In genomic region chr7:47725031-47725780, GRCh38 we compare ENCODE assay signal across 14 cellular contexts.
DNase-seq lines count a peak whose midpoint lies in the region; TF ChIP-seq lines count a peak whose summit lies in the region.
"Had no signal": no experiment of that assay in that cellular context is flagged by ENCODE, and none has a peak within 500 bp of the region (broad histone marks: within the 10 kb centered on the region; RNA-seq: fewer than 3 reads in every experiment).

No MANE protein-coding gene starts in this region.

- peaks cover 36% of the 10 kb centered on the region for H3K4me1 ChIP-seq in BLaER1
- peaks cover 0 to under 1% (median 0%) of the 10 kb centered on the region in 4 donors for H3K4me1 ChIP-seq in transverse colon

- TF ChIP-seq EP300 in transverse colon (IDR thresholded peaks at IDR 0.05; ENCODE audit: low read depth): no peak

- no peak for TF ChIP-seq CTCF in transverse colon (IDR thresholded peaks at IDR 0.05)

- H4K20me1 ChIP-seq in BLaER1: no peaks in the 10 kb centered on the region

- H3K9ac ChIP-seq in BLaER1: 0 out of 2 replicates have a peak overlapping the region, but pooled peaks have one; percentile 34

- H3K4me2 ChIP-seq in BLaER1: peak overlapping the region; percentile 90

- WGBS in transverse colon (ENCODE audit: low coverage in 1 of 2), 2 donors: 76% methylated on average over 4 of the region's 4 CpGs; no CpG with 5 or more reads in 1 of the 2 donors

- in situ Hi-C loops in transverse colon (cut with MboI; ENCODE audit: low pct_ligation_motif_present in 1 of 4, low pct_unique_long_range_greater_than_20kb in 1 of 4, low sequenced_read_pairs in 3 of 4): no loop called here

- H3K27me3 ChIP-seq in BLaER1 (no peaks in the 10 kb centered on the region), transverse colon (no peaks in the 10 kb centered on the region)
- H3K27me3 ChIP-seq: ovary, suprapubic skin had no signal

- DNase-seq in NAMALWA (ENCODE audit: low spot score): peak; percentile 53
- DNase-seq in dermis microvascular lymphatic vessel endothelial cell (ENCODE audit: low read depth in 2 of 2): peak; percentile 30 to 79
- DNase-seq in mucosa of gallbladder (ENCODE audit: low spot score): peak; percentile 56
- DNase-seq in activated gamma-delta T cell treated with Interleukin-2 at 50 U/mL for 16 hours: no peak
- no peak for DNase-seq in transverse colon
- DNase-seq in DMS153 treated with DMSO at 0.1 percent for 48 hours (lab: John Stamatoyannopoulos, UW; ENCODE audit: unreplicated experiment): no peak
- no peak for DNase-seq in NCI-H69 (lab: John Stamatoyannopoulos, UW)
- DNase-seq: activated naive CD4-positive, alpha-beta T cell treated with anti-CD3 and anti-CD28 coated beads, Interleukin-2, amount 50 U/mL, for 16 hours; effector memory CD4-positive, alpha-beta T cell; ovary; stimulated activated CD4-positive, alpha-beta T cell treated with anti-CD3 and anti-CD28 coated beads, Interleukin-4, amount 100 ng/mL, for 1 hour had no signal

- H3K36me3 ChIP-seq in BLaER1 (no peaks in the 10 kb centered on the region), transverse colon (no peaks in the 10 kb centered on the region)
- H3K36me3 ChIP-seq: ovary, suprapubic skin had no signal

- H3K27ac ChIP-seq in BLaER1 (peak overlapping the region; percentile 58; the same call in 1 of the 2 replicates), transverse colon (no peak overlapping the region)
- H3K27ac ChIP-seq: HL-60, ovary, suprapubic skin had no signal

- TF ChIP-seq POLR2A in transverse colon (IDR thresholded peaks at IDR 0.05): no peak

- intact Hi-C loops in transverse colon (cut with DNase I; ENCODE audit: low total_unique reads): no loop called here

- H3K9me3 ChIP-seq in BLaER1 (no peaks in the 10 kb centered on the region), transverse colon (no peaks in the 10 kb centered on the region)
- H3K9me3 ChIP-seq: ovary, suprapubic skin had no signal

- H3K4me3 ChIP-seq in BLaER1 (0 out of 2 replicates have a peak overlapping the region, but pooled peaks have one; percentile 2), transverse colon (no peak overlapping the region)
- H3K4me3 ChIP-seq: ovary, suprapubic skin had no signal

Comparison
In these comparisons a context has a peak if more than half of its experiments do, and no peak if none do; other contexts are left out.
1. DNase-seq: peak in NAMALWA (single experiment), dermis microvascular lymphatic vessel endothelial cell (2 of 2) and mucosa of gallbladder (single experiment); none in activated gamma-delta T cell treated with Interleukin-2 at 50 U/mL for 16 hours (single experiment), transverse colon (single experiment), DMS153 treated with DMSO at 0.1 percent for 48 hours (single experiment) and NCI-H69 (single experiment).